ENCODE assay signal across 9 cellular contexts in genomic region chr12:79451988-79452387, GRCh38.
A peak's percentile ranks its signal among the peaks of the same experiment; 100 is the strongest.
DNase-seq lines count a peak whose midpoint lies in the region; ATAC-seq and TF ChIP-seq lines count a peak whose summit lies in the region.
"Had no signal": no experiment of that assay in that cellular context is flagged by ENCODE, and none has a peak within 500 bp of the region (broad histone marks: within the 10 kb centered on the region; RNA-seq: fewer than 3 reads in every experiment).

No MANE protein-coding gene starts in this region.

- no peaks in the 10 kb centered on the region for H3K36me3 ChIP-seq in SK-N-MC (ENCODE audit: insufficient read depth, low read length)
- H3K36me3 ChIP-seq in CD4-positive, alpha-beta memory T cell (ENCODE audit: insufficient read depth, low read length), result no peaks in the 10 kb centered on the region

- peaks cover 0 to 2% (median 0%) of the 10 kb centered on the region in 8 donors for H3K9me3 Mint-ChIP-seq in CD4-positive, alpha-beta memory T cell

- CTCF ChIA-PET in CD4-positive, alpha-beta memory T cell (lab: Charles Lee; ENCODE audit: partially characterized antibody), result no interaction called here

- H3K4me1 ChIP-seq in CD4-positive, alpha-beta memory T cell (ENCODE audit: insufficient read depth, low read length), result no peaks in the 10 kb centered on the region

- no peaks in the 10 kb centered on the region for H3K36me3 Mint-ChIP-seq in CD4-positive, alpha-beta memory T cell
- H3K36me3 Mint-ChIP-seq: naive thymus-derived CD8-positive, alpha-beta T cell had no signal

- no peaks in the 10 kb centered on the region for H3K27me3 Mint-ChIP-seq in CD4-positive, alpha-beta memory T cell
- H3K27me3 Mint-ChIP-seq: naive thymus-derived CD8-positive, alpha-beta T cell had no signal

- H3K4me1 Mint-ChIP-seq in CD4-positive, alpha-beta memory T cell, result no peaks in the 10 kb centered on the region
- H3K4me1 Mint-ChIP-seq: naive thymus-derived CD8-positive, alpha-beta T cell had no signal

- H3K4me3 Mint-ChIP-seq in CD4-positive, alpha-beta memory T cell, result no peak overlapping the region
- H3K4me3 Mint-ChIP-seq: naive thymus-derived CD8-positive, alpha-beta T cell had no signal

- DNase-seq in COLO668 (lab: John Stamatoyannopoulos, UW; ENCODE audit: unreplicated experiment) (peak; percentile 16), SK-N-MC (ENCODE audit: low read depth, low spot score) (no peak), foreskin fibroblast (peak; percentile 95 to 97), pons (ENCODE audit: low spot score) (peak; percentile 29), NCI-H1436 treated with DMSO at 0.1 percent for 48 hours (lab: John Stamatoyannopoulos, UW) (no peak)
- no peak for DNase-seq in CD4-positive, alpha-beta memory T cell
- DNase-seq in stimulated activated naive CD8-positive, alpha-beta T cell treated with anti-CD3 and anti-CD28 coated beads, Interleukin-15, Interleukin-2, amounts not matched to agents 100 U/mL and 50 U/mL, for 24 hours, result no peak
- DNase-seq: naive thymus-derived CD8-positive, alpha-beta T cell had no signal

- no peaks in the 10 kb centered on the region for H3K27me3 ChIP-seq in CD4-positive, alpha-beta memory T cell (ENCODE audit: insufficient read depth, low read length)

- H3K27ac Mint-ChIP-seq in CD4-positive, alpha-beta memory T cell, result no peak overlapping the region
- H3K27ac Mint-ChIP-seq: naive thymus-derived CD8-positive, alpha-beta T cell had no signal

- no peak for ATAC-seq in HG02852 (IDR thresholded peaks at IDR 0.05; ENCODE audit: unreplicated experiment)
- ATAC-seq in stimulated activated naive CD8-positive, alpha-beta T cell treated with anti-CD3 and anti-CD28 coated beads, Interleukin-15, Interleukin-2, amounts not matched to agents 100 U/mL and 50 U/mL, for 24 hours, result no peak
- ATAC-seq: naive thymus-derived CD8-positive, alpha-beta T cell had no signal

- intact Hi-C loops in CD4-positive, alpha-beta memory T cell (cut with micrococcal nuclease), result no loop called here

- H3K9me3 ChIP-seq in SK-N-MC (ENCODE audit: low read depth, low read length), result no peaks in the 10 kb centered on the region
- no peaks in the 10 kb centered on the region for H3K9me3 ChIP-seq in CD4-positive, alpha-beta memory T cell (ENCODE audit: control insufficient read depth in 1 of 2, low read length in 2 of 2)

- H3K27ac ChIP-seq in SK-N-MC, result peak overlapping the region; percentile 87
- H3K27ac ChIP-seq in CD4-positive, alpha-beta memory T cell (ENCODE audit: low read depth, low read length), result no peak overlapping the region

- POLR2A ChIA-PET in CD4-positive, alpha-beta memory T cell (lab: Charles Lee; ENCODE audit: partially characterized antibody), result no interaction called here

- H3K9ac ChIP-seq in SK-N-MC (ENCODE audit: insufficient read length), result no peak overlapping the region

- TF ChIP-seq CTCF in foreskin fibroblast (IDR thresholded peaks at IDR 0.05; ENCODE audit: low read depth, low read length), result no peak

- H3K4me3 ChIP-seq in SK-N-MC (peak overlapping the region; percentile 29), foreskin fibroblast (ENCODE audit: low read depth in 1 of 2, low read length in 2 of 2) (no peak overlapping the region)
- H3K4me3 ChIP-seq in CD4-positive, alpha-beta memory T cell (ENCODE audit: low read length in 2 of 2), result no peak overlapping the region

Comparison
In these comparisons a context has a peak if more than half of its experiments do, and no peak if none do; other contexts are left out.
1. DNase-seq: peak in COLO668 (single experiment), foreskin fibroblast (2 of 2) and pons (single experiment); none in SK-N-MC (single experiment), NCI-H1436 treated with DMSO at 0.1 percent for 48 hours (single experiment), CD4-positive, alpha-beta memory T cell (0 of 5) and stimulated activated naive CD8-positive, alpha-beta T cell treated with anti-CD3 and anti-CD28 coated beads, Interleukin-15, Interleukin-2, amounts not matched to agents 100 U/mL and 50 U/mL, for 24 hours (single experiment).